In the genomic region with DNA sequence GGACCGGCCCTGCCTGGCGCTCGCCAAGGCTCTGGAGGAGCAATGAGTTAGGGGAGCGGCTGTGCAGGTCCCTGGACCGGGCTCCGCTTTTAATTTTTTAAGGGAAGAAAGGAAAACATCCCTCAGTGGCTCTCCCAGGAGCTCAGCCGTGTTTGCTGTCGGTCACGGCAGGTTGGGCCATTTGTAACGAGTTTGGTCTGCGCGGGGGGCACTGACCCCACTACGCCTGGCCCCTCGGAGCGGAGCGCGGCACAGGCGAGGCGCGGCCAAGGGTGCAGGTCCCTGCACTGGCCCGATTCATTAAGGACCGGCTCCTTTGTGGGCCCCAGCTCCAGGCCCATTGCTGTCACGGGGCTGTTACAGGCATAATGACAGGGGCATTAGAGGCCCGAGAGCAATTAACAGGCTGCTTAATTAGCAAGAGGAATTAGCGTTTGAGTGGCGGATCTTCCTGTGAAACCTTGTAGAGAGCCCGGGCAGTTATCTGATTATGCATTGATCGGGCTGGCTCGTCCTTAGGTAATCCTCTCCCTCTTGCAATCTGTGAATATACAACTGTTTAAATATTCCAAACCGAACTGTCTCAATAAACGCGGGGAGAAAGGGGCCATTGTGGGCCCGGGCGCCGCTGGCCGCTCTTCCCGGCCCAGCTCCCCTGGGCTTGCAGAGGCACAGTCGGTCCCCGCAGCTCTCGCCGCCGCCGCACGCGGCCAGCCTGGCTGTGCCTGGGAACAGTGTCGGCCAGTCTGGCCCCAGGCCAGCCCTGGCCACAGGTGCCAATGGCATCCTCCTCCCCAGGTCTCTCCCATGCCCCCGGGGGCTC, we compare ENCODE assay signal across 28 cellular contexts. TPM values are rescaled to one million over a fixed set of nuclear protein-coding genes. Genes with fewer than 3 reads are reported as not detected.
DNase-seq lines count a peak whose midpoint lies in the region; ATAC-seq and TF ChIP-seq lines count a peak whose summit lies in the region.
"Had no signal": no experiment of that assay in that cellular context is flagged by ENCODE, and none has a peak within 500 bp of the region (broad histone marks: within the 10 kb centered on the region; RNA-seq: fewer than 3 reads in every experiment).

No MANE protein-coding gene starts in this region.

- peaks cover 22 to 80% (median 50%) of the 10 kb centered on the region in 9 donors for H3K4me1 ChIP-seq in heart right ventricle
- H3K4me1 ChIP-seq in right atrium auricular region: peaks cover 0 to 31% of the 10 kb centered on the region in 2 donors

- H3K36me3 ChIP-seq in heart right ventricle: no peaks in the 10 kb centered on the region
- H3K36me3 ChIP-seq in right atrium auricular region: no peaks in the 10 kb centered on the region
- H3K36me3 ChIP-seq: BLaER1, upper lobe of left lung had no signal

- DNase-seq in heart right ventricle (peak in 1 of 2 donors; percentile 37), right atrium auricular region (ENCODE audit: low spot score) (no peak), left ventricle myocardium superior (peak; percentile 65), progenitor cell of endocrine pancreas (ENCODE audit: low spot score, unreplicated experiment) (no peak), osteocyte (ENCODE audit: extremely low spot score, unreplicated experiment) (no peak), NCI-H1105 (lab: John Stamatoyannopoulos, UW) (no peak)
- no peak for DNase-seq in stimulated activated CD4-positive, alpha-beta T cell treated with anti-CD3 and anti-CD28 coated beads, Interleukin-2, amount 100 ng/mL, for 24 hours
- DNase-seq: activated CD4-positive, alpha-beta memory T cell treated with anti-CD3 and anti-CD28 coated beads, Interleukin-2, amount 10 ng/mL, durations not matched to agents 7 days and 5 days; activated CD4-positive, CD25-positive, alpha-beta regulatory T cell treated with anti-CD3 and anti-CD28 coated beads, Interleukin-2, amount 50 U/mL, for 72 hours; activated gamma-delta T cell; activated naive CD8-positive, alpha-beta T cell treated with anti-CD3 and anti-CD28 coated beads, Interleukin-2, amount 50 U/mL, for 24 hours; COR-L47; GF-D8; glutamatergic neuron; GM23248; kidney glomerular epithelial cell; mesenchymal stem cell; NCI-H2081; NCI-H226; NCI-H774; PC-9; SIG-M5; stimulated activated naive CD8-positive, alpha-beta T cell treated with anti-CD3 and anti-CD28 coated beads, Interleukin-15, Interleukin-2, amounts not matched to agents 100 U/mL and 50 U/mL, for 24 hours had no signal

- 80 to 82% methylated on average over 47 of the region's 47 CpGs for WGBS in heart right ventricle, 2 donors

- H3K9me3 Mint-ChIP-seq in progenitor cell of endocrine pancreas (ENCODE audit: low read depth) (no peaks in the 10 kb centered on the region), osteocyte (ENCODE audit: unreplicated experiment) (no peaks in the 10 kb centered on the region)
- H3K9me3 Mint-ChIP-seq: activated CD4-positive, alpha-beta memory T cell treated with anti-CD3 and anti-CD28 coated beads, Interleukin-2, amount 10 ng/mL, durations not matched to agents 7 days and 5 days; activated naive CD8-positive, alpha-beta T cell treated with anti-CD3 and anti-CD28 coated beads, Interleukin-2, amount 50 U/mL, for 24 hours; central memory CD8-positive, alpha-beta T cell had no signal

- H3K9me3 ChIP-seq in heart right ventricle: no peaks in the 10 kb centered on the region
- H3K9me3 ChIP-seq in right atrium auricular region: no peaks in the 10 kb centered on the region
- H3K9me3 ChIP-seq: BLaER1, upper lobe of left lung had no signal

- peak overlapping the region; percentile 7 for H3K27ac Mint-ChIP-seq in progenitor cell of endocrine pancreas
- no peak overlapping the region for H3K27ac Mint-ChIP-seq in osteocyte (ENCODE audit: unreplicated experiment)
- H3K27ac Mint-ChIP-seq: activated CD4-positive, alpha-beta memory T cell treated with anti-CD3 and anti-CD28 coated beads, Interleukin-2, amount 10 ng/mL, durations not matched to agents 7 days and 5 days; activated naive CD8-positive, alpha-beta T cell treated with anti-CD3 and anti-CD28 coated beads, Interleukin-2, amount 50 U/mL, for 24 hours had no signal

- H3K4me1 Mint-ChIP-seq in progenitor cell of endocrine pancreas (ENCODE audit: low read depth) (peaks cover 54% of the 10 kb centered on the region), osteocyte (ENCODE audit: unreplicated experiment) (no peaks in the 10 kb centered on the region)
- H3K4me1 Mint-ChIP-seq: activated CD4-positive, alpha-beta memory T cell treated with anti-CD3 and anti-CD28 coated beads, Interleukin-2, amount 10 ng/mL, durations not matched to agents 7 days and 5 days; activated naive CD8-positive, alpha-beta T cell treated with anti-CD3 and anti-CD28 coated beads, Interleukin-2, amount 50 U/mL, for 24 hours; central memory CD8-positive, alpha-beta T cell had no signal

- ATAC-seq in heart right ventricle (peak in 3 of 8 donors; percentile 7 to 41 (median 40)), left ventricle myocardium superior (peak; percentile 40), GM18873 (IDR thresholded peaks at IDR 0.05; ENCODE audit: low FRiP score, unreplicated experiment) (no peak)
- ATAC-seq: activated naive CD8-positive, alpha-beta T cell treated with anti-CD3 and anti-CD28 coated beads, Interleukin-2, amount 50 U/mL, for 24 hours; stimulated activated naive CD8-positive, alpha-beta T cell treated with anti-CD3 and anti-CD28 coated beads, Interleukin-15, Interleukin-2, amounts not matched to agents 100 U/mL and 50 U/mL, for 24 hours had no signal

- H3K4me3 ChIP-seq in heart right ventricle (no peak overlapping the region), right atrium auricular region (no peak overlapping the region)
- H3K4me3 ChIP-seq: BLaER1, GM23248, PC-9, upper lobe of left lung had no signal

- TF ChIP-seq CTCF in heart right ventricle (IDR thresholded peaks at IDR 0.05) (no peak), right atrium auricular region (IDR thresholded peaks at IDR 0.05) (no peak), progenitor cell of endocrine pancreas (IDR thresholded peaks at IDR 0.05; ENCODE audit: unreplicated experiment) (no peak), osteocyte (IDR thresholded peaks at IDR 0.05) (no peak)

- peaks cover 2% of the 10 kb centered on the region for H3K36me3 Mint-ChIP-seq in progenitor cell of endocrine pancreas (ENCODE audit: insufficient read depth)
- H3K36me3 Mint-ChIP-seq in osteocyte (ENCODE audit: unreplicated experiment): no peaks in the 10 kb centered on the region

- intact Hi-C loops in heart right ventricle (cut with DNase I): loop anchor here in 3 of 10 donors (5.0 to 10.0 kb wide), 2 partner anchors 43 to 51 kb away; no protein-coding TSS in a partner anchor
- intact Hi-C loops in left ventricle myocardium superior (cut with micrococcal nuclease): no loop called here

- H3K4me3 Mint-ChIP-seq in progenitor cell of endocrine pancreas (ENCODE audit: low read depth) (no peak overlapping the region), osteocyte (ENCODE audit: unreplicated experiment) (no peak overlapping the region)
- H3K4me3 Mint-ChIP-seq: activated CD4-positive, alpha-beta memory T cell treated with anti-CD3 and anti-CD28 coated beads, Interleukin-2, amount 10 ng/mL, durations not matched to agents 7 days and 5 days; activated naive CD8-positive, alpha-beta T cell treated with anti-CD3 and anti-CD28 coated beads, Interleukin-2, amount 50 U/mL, for 24 hours; central memory CD8-positive, alpha-beta T cell had no signal

- H3K27me3 ChIP-seq in heart right ventricle: no peaks in the 10 kb centered on the region
- no peaks in the 10 kb centered on the region for H3K27me3 ChIP-seq in right atrium auricular region
- H3K27me3 ChIP-seq: upper lobe of left lung had no signal

- H3K27ac ChIP-seq in heart right ventricle (peak overlapping the region in 9 of 10 donors; percentile 64 to 86 (median 75)), right atrium auricular region (peak overlapping the region in 1 of 2 donors; percentile 58)
- H3K27ac ChIP-seq: BLaER1, GM23248, PC-9 had no signal

- no peaks in the 10 kb centered on the region for H3K27me3 Mint-ChIP-seq in progenitor cell of endocrine pancreas
- no peaks in the 10 kb centered on the region for H3K27me3 Mint-ChIP-seq in osteocyte (ENCODE audit: unreplicated experiment)
- H3K27me3 Mint-ChIP-seq: activated CD4-positive, alpha-beta memory T cell treated with anti-CD3 and anti-CD28 coated beads, Interleukin-2, amount 10 ng/mL, durations not matched to agents 7 days and 5 days; activated naive CD8-positive, alpha-beta T cell treated with anti-CD3 and anti-CD28 coated beads, Interleukin-2, amount 50 U/mL, for 24 hours; central memory CD8-positive, alpha-beta T cell had no signal

RNA-seq across cellular contexts. Expression of a gene that starts 56.8 kb away (rescaled TPM):
- total RNA-seq in heart right ventricle: 10 to 100 TPM; 11.7 to 25.9 (median 14.8) TPM
- 10 to 100 TPM in 1 of 2 donors, 1 to 10 TPM in 1; 4.1 to 16.8 TPM for polyA plus RNA-seq in heart right ventricle
- 1 to 10 TPM in 1 of 2 donors, under 1 TPM in 1; 0.22 to 3.3 TPM for total RNA-seq in right atrium auricular region
- total RNA-seq in left ventricle myocardium superior: 17.7 TPM
- 68.7 and 69.1 TPM in 2 replicates for total RNA-seq in progenitor cell of endocrine pancreas
- total RNA-seq in osteocyte: 7.1 and 7.4 TPM in 2 replicates
- total RNA-seq: GM23248, myocyte, PC-9 had no signal
